8 cellular contexts compared by ENCODE assay signal in the genomic region with DNA sequence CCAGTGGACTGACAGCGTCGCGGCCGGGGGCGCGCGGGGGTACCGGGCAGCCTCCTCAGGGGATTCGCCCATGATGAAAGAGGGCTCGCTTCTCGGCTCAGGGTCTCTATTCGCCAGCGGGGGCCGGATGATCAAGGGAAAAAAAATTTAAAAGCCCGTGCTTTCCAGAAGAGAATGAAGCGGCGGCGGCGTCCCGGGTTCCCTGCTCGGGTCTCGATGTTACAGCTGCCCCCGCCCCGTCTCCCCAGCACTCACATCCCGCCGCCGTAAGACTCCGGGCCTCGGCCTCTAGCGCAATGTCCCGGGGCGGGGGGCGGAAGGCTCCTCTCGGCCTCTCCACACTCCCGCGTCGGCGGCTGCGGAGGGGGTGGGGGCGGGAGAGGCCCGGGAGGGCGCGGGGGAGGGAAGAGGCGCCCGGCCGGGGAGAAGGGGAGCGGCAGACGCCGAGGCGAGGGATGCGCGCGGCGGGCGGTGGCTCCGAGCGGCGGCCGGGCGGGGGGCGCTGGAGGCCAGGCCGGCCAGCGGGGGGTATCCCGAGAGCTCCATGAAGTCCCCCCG. TPM values are rescaled to one million over a fixed set of nuclear protein-coding genes. Genes with fewer than 3 reads are reported as not detected.
A peak's percentile ranks its signal among the peaks of the same experiment; 100 is the strongest.
DNase-seq lines count a peak whose midpoint lies in the region; ATAC-seq, FAIRE-seq and TF ChIP-seq lines count a peak whose summit lies in the region.

No MANE protein-coding gene starts in this region.

- peak; percentile 42 for ATAC-seq in K562
- peak; percentile 11 for ATAC-seq in left lobe of liver
- ATAC-seq in GM21367 (IDR thresholded peaks at IDR 0.05; ENCODE audit: unreplicated experiment): no peak
- ATAC-seq in HG03571 (IDR thresholded peaks at IDR 0.05; ENCODE audit: unreplicated experiment): no peak
- no peak for ATAC-seq in GM21390 (IDR thresholded peaks at IDR 0.05; ENCODE audit: unreplicated experiment)

- no peaks in the 10 kb centered on the region for H3K9me1 ChIP-seq in K562 (ENCODE audit: control insufficient read depth, insufficient read depth, low read length)

- no peak overlapping the region for H3K27ac Mint-ChIP-seq in activated CD4-positive, alpha-beta memory T cell treated with anti-CD3 and anti-CD28 coated beads for 36 hours
- no peak overlapping the region for H3K27ac Mint-ChIP-seq in activated CD4-positive, alpha-beta memory T cell treated with anti-CD3 and anti-CD28 coated beads, Interleukin-2, amount 10 ng/mL, durations not matched to agents 7 days and 5 days

- TF ChIP-seq CTCF in K562 (IDR thresholded peaks at IDR 0.05 in 2 of 3, conservative IDR thresholded peaks at IDR 0.05 in 1 of 3; ENCODE audit: insufficient read depth in 2 of 3, low read depth in 1 of 3, low read length in 3 of 3) (no peak), thyroid gland (IDR thresholded peaks at IDR 0.05) (no peak)

- no peak overlapping the region for H3K9ac ChIP-seq in K562 (ENCODE audit: insufficient read depth in 1 of 2, low read depth in 2 of 2, low read length in 2 of 2)

- intact Hi-C loops in activated CD4-positive, alpha-beta memory T cell treated with anti-CD3 and anti-CD28 coated beads for 36 hours (cut with micrococcal nuclease): no loop called here
- intact Hi-C loops in K562 (cut with micrococcal nuclease) (no loop called here), thyroid gland (cut with DNase I) (no loop called here)

- CTCF ChIA-PET in activated CD4-positive, alpha-beta memory T cell treated with anti-CD3 and anti-CD28 coated beads for 36 hours (lab: Charles Lee): interaction anchor here (0.6 to 1.3 kb wide), 2 partner anchors 13 to 15 kb away, joined by 3 to 5 read pairs; no protein-coding TSS in a partner anchor
- CTCF ChIA-PET in activated CD4-positive, alpha-beta memory T cell treated with anti-CD3 and anti-CD28 coated beads, Interleukin-2, amount 10 ng/mL, durations not matched to agents 7 days and 5 days (lab: Charles Lee): interaction anchor here (1.2 kb wide), 1 partner anchor 8 kb away, joined by 3 read pairs; no protein-coding TSS in a partner anchor
- CTCF ChIA-PET in K562 (lab: Yijun Ruan, JAX; ENCODE audit: low intra/inter-chr PET ratio): no interaction called here

- FAIRE-seq in K562 (lab: Jason Lieb, UNC): no peak

- H2AFZ ChIP-seq in K562 (ENCODE audit: low read depth, low read length): no peak overlapping the region

- no peak for TF ChIP-seq EP300 in K562 (IDR thresholded peaks at IDR 0.05; ENCODE audit: low read length)

- no peak overlapping the region for H3K4me2 ChIP-seq in K562 (ENCODE audit: insufficient read depth, low read length)

- TF ChIP-seq RAD21 in K562 (CRISPR knock-in tag; conservative IDR thresholded peaks at IDR 0.05 in 1 of 2, IDR thresholded peaks at IDR 0.05 in 1 of 2): no peak

- H3K27me3 Mint-ChIP-seq in activated CD4-positive, alpha-beta memory T cell treated with anti-CD3 and anti-CD28 coated beads for 36 hours: peaks cover 40% of the 10 kb centered on the region
- H3K27me3 Mint-ChIP-seq in activated CD4-positive, alpha-beta memory T cell treated with anti-CD3 and anti-CD28 coated beads, Interleukin-2, amount 10 ng/mL, durations not matched to agents 7 days and 5 days: peaks cover 50% of the 10 kb centered on the region

- H3K9me3 ChIP-seq in K562 (replicated peaks; ENCODE audit: control insufficient read depth, insufficient read depth, low read depth, low read length) (no peaks in the 10 kb centered on the region), thyroid gland (no peaks in the 10 kb centered on the region)

- 5% methylated on average over 26 of the region's 65 CpGs for WGBS in K562 (ENCODE audit: insufficient coverage, low coverage, missing lambda C conversion rate)
- WGBS in thyroid gland, 2 donors: 0 to 1% methylated on average over 24 to 28 of the region's 65 CpGs

- BruUV-seq in K562 (replicated peaks; lab: Mats Ljungman, UMichigan): no TSS peak

- no peaks in the 10 kb centered on the region for H3K36me3 ChIP-seq in K562 (ENCODE audit: control insufficient read depth, insufficient read depth, low read length)
- no peaks in the 10 kb centered on the region for H3K36me3 ChIP-seq in thyroid gland

- H3K4me1 ChIP-seq in K562 (replicated peaks in 1 of 2; ENCODE audit: control insufficient read depth in 2 of 2, insufficient read depth in 2 of 2, low read length in 2 of 2): peaks cover 0 to 30% of the 10 kb centered on the region in 2 experiments; a peak in 3 of 5 replicates
- peaks cover 10 to 36% of the 10 kb centered on the region in 2 donors for H3K4me1 ChIP-seq in thyroid gland

- H3K36me3 Mint-ChIP-seq in activated CD4-positive, alpha-beta memory T cell treated with anti-CD3 and anti-CD28 coated beads for 36 hours: no peaks in the 10 kb centered on the region
- H3K36me3 Mint-ChIP-seq in activated CD4-positive, alpha-beta memory T cell treated with anti-CD3 and anti-CD28 coated beads, Interleukin-2, amount 10 ng/mL, durations not matched to agents 7 days and 5 days (ENCODE audit: low read depth): no peaks in the 10 kb centered on the region

- in situ Hi-C loops in K562 (cut with MboI): no loop called here

- peak; percentile 29 for DNase-seq in activated CD4-positive, alpha-beta memory T cell treated with anti-CD3 and anti-CD28 coated beads for 36 hours
- DNase-seq in activated CD4-positive, alpha-beta memory T cell treated with anti-CD3 and anti-CD28 coated beads, Interleukin-2, amount 10 ng/mL, durations not matched to agents 7 days and 5 days: no peak
- DNase-seq in K562 (ENCODE audit: extremely low read depth in 1 of 4, low spot score in 3 of 4): peak; percentile 26 to 87 (median 71)
- no peak for DNase-seq in left lobe of liver (ENCODE audit: low spot score)
- no peak for DNase-seq in thyroid gland

- peaks cover 20% of the 10 kb centered on the region for H4K20me1 ChIP-seq in K562 (replicated peaks; ENCODE audit: control insufficient read depth, insufficient read depth, low read length)

- peak overlapping the region; percentile 21; the same call in 1 of the 2 replicates for H3K4me3 ChIP-seq in K562
- peak overlapping the region in 2 of 3 donors; percentile 10 to 40 for H3K4me3 ChIP-seq in thyroid gland (replicated peaks in 1 of 3)

- TF ChIP-seq POLR2A in K562 (conservative IDR thresholded peaks at IDR 0.05) (no peak), thyroid gland (IDR thresholded peaks at IDR 0.05) (no peak)

- H3K79me2 ChIP-seq in K562 (ENCODE audit: control insufficient read depth, insufficient read depth, low read length): no peaks in the 10 kb centered on the region

- H3K27ac ChIP-seq in K562 (ENCODE audit: extremely low read depth, low read depth, low read length) (no peak overlapping the region), thyroid gland (peak overlapping the region in 1 of 3 donors; percentile 72)

- no peak overlapping the region for H3K4me3 Mint-ChIP-seq in activated CD4-positive, alpha-beta memory T cell treated with anti-CD3 and anti-CD28 coated beads for 36 hours
- H3K4me3 Mint-ChIP-seq in activated CD4-positive, alpha-beta memory T cell treated with anti-CD3 and anti-CD28 coated beads, Interleukin-2, amount 10 ng/mL, durations not matched to agents 7 days and 5 days: no peak overlapping the region

- POLR2A ChIA-PET in activated CD4-positive, alpha-beta memory T cell treated with anti-CD3 and anti-CD28 coated beads for 36 hours (lab: Charles Lee): no interaction called here
- POLR2A ChIA-PET in activated CD4-positive, alpha-beta memory T cell treated with anti-CD3 and anti-CD28 coated beads, Interleukin-2, amount 10 ng/mL, durations not matched to agents 7 days and 5 days (lab: Charles Lee): no interaction called here
- POLR2A ChIA-PET in K562 (lab: Yijun Ruan, JAX): interaction anchor here (0.6 to 1.0 kb wide), 2 partner anchors 11 to 14 kb away, joined by 3 to 5 read pairs; no protein-coding TSS in a partner anchor

- H3K27me3 ChIP-seq in K562 (ENCODE audit: control insufficient read depth in 2 of 2, insufficient read depth in 2 of 2, low read length in 2 of 2): peaks cover 46 to 66% of the 10 kb centered on the region in 2 experiments
- H3K27me3 ChIP-seq in thyroid gland: no peaks in the 10 kb centered on the region

- H3K9me3 Mint-ChIP-seq in activated CD4-positive, alpha-beta memory T cell treated with anti-CD3 and anti-CD28 coated beads for 36 hours: no peaks in the 10 kb centered on the region
- no peaks in the 10 kb centered on the region for H3K9me3 Mint-ChIP-seq in activated CD4-positive, alpha-beta memory T cell treated with anti-CD3 and anti-CD28 coated beads, Interleukin-2, amount 10 ng/mL, durations not matched to agents 7 days and 5 days

- no peaks in the 10 kb centered on the region for H3K4me1 Mint-ChIP-seq in activated CD4-positive, alpha-beta memory T cell treated with anti-CD3 and anti-CD28 coated beads for 36 hours (ENCODE audit: low read depth)
- H3K4me1 Mint-ChIP-seq in activated CD4-positive, alpha-beta memory T cell treated with anti-CD3 and anti-CD28 coated beads, Interleukin-2, amount 10 ng/mL, durations not matched to agents 7 days and 5 days: peaks cover 11% of the 10 kb centered on the region

RNA-seq across cellular contexts. Expression of gene PTH1R, which starts 4.4 kb away (rescaled TPM):
- not detected for total RNA-seq in activated CD4-positive, alpha-beta memory T cell treated with anti-CD3 and anti-CD28 coated beads for 36 hours
- total RNA-seq in activated CD4-positive, alpha-beta memory T cell treated with anti-CD3 and anti-CD28 coated beads, Interleukin-2, amount 10 ng/mL, durations not matched to agents 7 days and 5 days: not detected
- total RNA-seq in K562 (2011; cell fraction: chromatin; rRNA removed; ENCODE audit: low replicate concordance): not detected in 2 replicates
- not detected in 2 replicates for total RNA-seq in K562 (2011; cell fraction: nucleolus; rRNA removed)
- total RNA-seq in K562 (2011; cell fraction: nucleoplasm; rRNA removed): not detected in 2 replicates
- total RNA-seq in K562 (2014; rRNA removed) (not detected in 2 replicates), K562 (2014; rRNA removed; fragmentation: Illumina TruSeq; extraction: Trizol) (not detected in 2 replicates), K562 (2015; rRNA removed; fragmentation: Illumina TruSeq; extraction: Trizol) (not detected in 2 replicates), K562 (2021) (not detected in 2 replicates), left lobe of liver (24.6 TPM), thyroid gland (10 to 100 TPM in 1 of 4 donors, 1 to 10 TPM in 3; 1.2 to 10.6 (median 4.4) TPM)
- polyA plus RNA-seq in K562 (2011; rRNA removed) (not detected in 2 replicates), K562 (2014; fragmentation: Illumina TruSeq; extraction: Trizol) (not detected in 2 replicates), K562 (2014; fragmentation: Nextera tagmentation; extraction: Ambion mirVana) (not detected), K562 (2014; rRNA removed) (not detected in 2 replicates)
- not detected in 2 replicates for polyA plus RNA-seq in K562 (2011; cell fraction: cytosol; rRNA removed)
- polyA plus RNA-seq in K562 (2011; cell fraction: nucleus; rRNA removed): not detected in 2 replicates
- polyA plus RNA-seq in K562 (2012): not detected in 2 replicates
- polyA minus RNA-seq in K562 (2011; rRNA and poly(A)+ RNA removed): not detected in 2 replicates
- not detected in 2 replicates for polyA minus RNA-seq in K562 (2011; cell fraction: cytosol; rRNA and poly(A)+ RNA removed)
- not detected in 2 replicates for polyA minus RNA-seq in K562 (2011; cell fraction: nucleus; rRNA and poly(A)+ RNA removed)

RNA-seq across cellular contexts. Expression of gene MYL3, which starts 18.7 kb away (rescaled TPM):
- total RNA-seq in activated CD4-positive, alpha-beta memory T cell treated with anti-CD3 and anti-CD28 coated beads for 36 hours: not detected
- total RNA-seq in activated CD4-positive, alpha-beta memory T cell treated with anti-CD3 and anti-CD28 coated beads, Interleukin-2, amount 10 ng/mL, durations not matched to agents 7 days and 5 days: not detected
- total RNA-seq in K562 (2011; cell fraction: chromatin; rRNA removed; ENCODE audit: low replicate concordance): not detected in 2 replicates
- not detected in 2 replicates for total RNA-seq in K562 (2011; cell fraction: nucleolus; rRNA removed)
- not detected in 2 replicates for total RNA-seq in K562 (2011; cell fraction: nucleoplasm; rRNA removed)
- total RNA-seq in K562 (2014; rRNA removed) (0.14 TPM in 1 of 2 replicates, not detected in the other), K562 (2014; rRNA removed; fragmentation: Illumina TruSeq; extraction: Trizol) (not detected in 2 replicates), K562 (2015; rRNA removed; fragmentation: Illumina TruSeq; extraction: Trizol) (not detected in 2 replicates), K562 (2021) (not detected in 2 replicates), left lobe of liver (1.4 TPM), thyroid gland (1 to 10 TPM in 2 of 4 donors, not detected in 2; 1.8 to 2.8 TPM)
- polyA plus RNA-seq in K562 (2011; rRNA removed) (not detected in 2 replicates), K562 (2014; fragmentation: Illumina TruSeq; extraction: Trizol) (not detected in 2 replicates), K562 (2014; fragmentation: Nextera tagmentation; extraction: Ambion mirVana) (under 1 TPM in 1 of 2 experiments, not detected in 1; 0.45 TPM), K562 (2014; rRNA removed) (not detected in 2 replicates)
- not detected in 2 replicates for polyA plus RNA-seq in K562 (2011; cell fraction: cytosol; rRNA removed)
- polyA plus RNA-seq in K562 (2011; cell fraction: nucleus; rRNA removed): not detected in 2 replicates
- polyA plus RNA-seq in K562 (2012): not detected in 2 replicates
- not detected in 2 replicates for polyA minus RNA-seq in K562 (2011; rRNA and poly(A)+ RNA removed)
- polyA minus RNA-seq in K562 (2011; cell fraction: cytosol; rRNA and poly(A)+ RNA removed): not detected in 2 replicates
- polyA minus RNA-seq in K562 (2011; cell fraction: nucleus; rRNA and poly(A)+ RNA removed): not detected in 2 replicates

Comparison
In these comparisons a context has a peak if more than half of its experiments do, and no peak if none do; other contexts are left out.
1. DNase-seq: peak in activated CD4-positive, alpha-beta memory T cell treated with anti-CD3 and anti-CD28 coated beads for 36 hours (single experiment) and K562 (4 of 4); none in activated CD4-positive, alpha-beta memory T cell treated with anti-CD3 and anti-CD28 coated beads, Interleukin-2, amount 10 ng/mL, durations not matched to agents 7 days and 5 days (single experiment), left lobe of liver (single experiment) and thyroid gland (0 of 2).
2. ATAC-seq: peak in K562 (single experiment) and left lobe of liver (single experiment); none in GM21367 (single experiment), HG03571 (single experiment) and GM21390 (single experiment).